ENCODE assay signal across 1 cellular context in the genomic region with DNA sequence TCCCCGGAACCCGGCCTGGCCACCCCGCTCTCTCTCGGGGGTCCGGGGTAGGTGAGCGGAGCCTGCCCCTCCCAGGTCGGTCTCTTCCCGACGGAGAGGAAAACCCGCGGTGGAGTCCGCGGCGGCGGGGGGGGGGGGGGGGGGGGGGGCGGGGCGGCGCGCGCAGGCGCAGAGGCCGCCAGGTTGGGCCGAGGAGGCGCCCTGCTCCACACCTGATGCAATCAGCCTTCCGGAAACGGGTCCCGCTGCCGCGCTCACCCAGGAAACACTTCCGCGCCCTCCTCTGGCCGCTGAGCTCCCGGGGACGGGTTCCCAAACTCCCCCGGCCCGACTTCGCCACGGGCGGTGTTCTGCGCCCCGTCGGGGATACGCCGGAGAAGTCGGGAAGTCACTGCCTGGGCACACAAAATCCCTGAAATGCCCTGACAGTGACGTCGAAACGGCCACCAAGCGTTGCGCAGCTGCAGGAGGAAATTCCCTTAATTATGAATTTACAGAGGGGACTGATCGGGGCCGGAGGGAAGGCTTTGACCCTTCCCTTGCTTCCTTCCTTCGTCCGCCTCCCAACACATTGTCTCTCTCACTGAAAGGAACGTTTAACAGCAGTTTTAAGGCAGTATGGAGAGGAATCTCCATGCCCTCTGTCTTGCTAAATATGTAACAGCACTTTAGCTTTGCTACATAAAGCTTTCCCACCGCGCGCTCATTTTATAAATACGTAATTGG.
TF ChIP-seq lines count a peak whose summit lies in the region.

No MANE protein-coding gene starts in this region.

TF ChIP-seq in HEK293, 187 proteins besides CTCF, POLR2A, EP300 and RAD21 (continued from another document and continues in another):
- peak; percentile 94 for TF ChIP-seq ZNF561 (tag by site-specific recombination; IDR thresholded peaks at IDR 0.05; ENCODE audit: borderline replicate concordance)
- peak; percentile 77 for TF ChIP-seq ZNF2 (tag by site-specific recombination; IDR thresholded peaks at IDR 0.05)
- TF ChIP-seq, protein P1, sequence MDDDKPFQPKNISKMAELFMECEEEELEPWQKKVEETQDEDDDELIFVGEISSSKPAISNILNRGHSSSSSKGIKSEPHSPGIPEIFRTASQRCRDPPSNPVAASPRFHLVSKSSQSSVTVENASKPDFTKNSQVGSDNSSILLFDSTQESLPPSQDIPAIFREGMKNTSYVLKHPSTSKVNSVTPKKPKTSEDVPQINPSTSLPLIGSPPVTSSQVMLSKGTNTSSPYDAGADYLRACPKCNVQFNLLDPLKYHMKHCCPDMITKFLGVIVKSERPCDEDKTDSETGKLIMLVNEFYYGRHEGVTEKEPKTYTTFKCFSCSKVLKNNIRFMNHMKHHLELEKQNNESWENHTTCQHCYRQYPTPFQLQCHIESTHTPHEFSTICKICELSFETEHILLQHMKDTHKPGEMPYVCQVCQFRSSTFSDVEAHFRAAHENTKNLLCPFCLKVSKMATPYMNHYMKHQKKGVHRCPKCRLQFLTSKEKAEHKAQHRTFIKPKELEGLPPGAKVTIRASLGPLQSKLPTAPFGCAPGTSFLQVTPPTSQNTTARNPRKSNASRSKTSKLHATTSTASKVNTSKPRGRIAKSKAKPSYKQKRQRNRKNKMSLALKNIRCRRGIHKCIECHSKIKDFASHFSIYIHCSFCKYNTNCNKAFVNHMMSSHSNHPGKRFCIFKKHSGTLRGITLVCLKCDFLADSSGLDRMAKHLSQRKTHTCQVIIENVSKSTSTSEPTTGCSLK (tag by site-specific recombination; IDR thresholded peaks at IDR 0.05): no peak
- 0 out of 2 replicates have a peak, but pooled peaks have one; percentile 37 for TF ChIP-seq KLF16 (tag by site-specific recombination; IDR thresholded peaks at IDR 0.05)
- TF ChIP-seq, protein P2, sequence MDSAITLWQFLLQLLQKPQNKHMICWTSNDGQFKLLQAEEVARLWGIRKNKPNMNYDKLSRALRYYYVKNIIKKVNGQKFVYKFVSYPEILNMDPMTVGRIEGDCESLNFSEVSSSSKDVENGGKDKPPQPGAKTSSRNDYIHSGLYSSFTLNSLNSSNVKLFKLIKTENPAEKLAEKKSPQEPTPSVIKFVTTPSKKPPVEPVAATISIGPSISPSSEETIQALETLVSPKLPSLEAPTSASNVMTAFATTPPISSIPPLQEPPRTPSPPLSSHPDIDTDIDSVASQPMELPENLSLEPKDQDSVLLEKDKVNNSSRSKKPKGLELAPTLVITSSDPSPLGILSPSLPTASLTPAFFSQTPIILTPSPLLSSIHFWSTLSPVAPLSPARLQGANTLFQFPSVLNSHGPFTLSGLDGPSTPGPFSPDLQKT (IDR thresholded peaks at IDR 0.05; ENCODE audit: borderline replicate concordance, low read depth, low read length): no peak
- TF ChIP-seq, protein P3, sequence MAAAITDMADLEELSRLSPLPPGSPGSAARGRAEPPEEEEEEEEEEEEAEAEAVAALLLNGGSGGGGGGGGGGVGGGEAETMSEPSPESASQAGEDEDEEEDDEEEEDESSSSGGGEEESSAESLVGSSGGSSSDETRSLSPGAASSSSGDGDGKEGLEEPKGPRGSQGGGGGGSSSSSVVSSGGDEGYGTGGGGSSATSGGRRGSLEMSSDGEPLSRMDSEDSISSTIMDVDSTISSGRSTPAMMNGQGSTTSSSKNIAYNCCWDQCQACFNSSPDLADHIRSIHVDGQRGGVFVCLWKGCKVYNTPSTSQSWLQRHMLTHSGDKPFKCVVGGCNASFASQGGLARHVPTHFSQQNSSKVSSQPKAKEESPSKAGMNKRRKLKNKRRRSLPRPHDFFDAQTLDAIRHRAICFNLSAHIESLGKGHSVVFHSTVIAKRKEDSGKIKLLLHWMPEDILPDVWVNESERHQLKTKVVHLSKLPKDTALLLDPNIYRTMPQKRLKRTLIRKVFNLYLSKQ (tag by site-specific recombination; IDR thresholded peaks at IDR 0.05; ENCODE audit: borderline replicate concordance): no peak
- TF ChIP-seq SETDB1 (IDR thresholded peaks at IDR 0.05; ENCODE audit: insufficient read length, low read length): no peak
- TF ChIP-seq ZBTB21 (tag by site-specific recombination; IDR thresholded peaks at IDR 0.05): 0 out of 2 replicates have a peak, but pooled peaks have one; percentile 31
- TF ChIP-seq ZNF350 (tag by site-specific recombination; IDR thresholded peaks at IDR 0.05): no peak
- TF ChIP-seq, protein P4, sequence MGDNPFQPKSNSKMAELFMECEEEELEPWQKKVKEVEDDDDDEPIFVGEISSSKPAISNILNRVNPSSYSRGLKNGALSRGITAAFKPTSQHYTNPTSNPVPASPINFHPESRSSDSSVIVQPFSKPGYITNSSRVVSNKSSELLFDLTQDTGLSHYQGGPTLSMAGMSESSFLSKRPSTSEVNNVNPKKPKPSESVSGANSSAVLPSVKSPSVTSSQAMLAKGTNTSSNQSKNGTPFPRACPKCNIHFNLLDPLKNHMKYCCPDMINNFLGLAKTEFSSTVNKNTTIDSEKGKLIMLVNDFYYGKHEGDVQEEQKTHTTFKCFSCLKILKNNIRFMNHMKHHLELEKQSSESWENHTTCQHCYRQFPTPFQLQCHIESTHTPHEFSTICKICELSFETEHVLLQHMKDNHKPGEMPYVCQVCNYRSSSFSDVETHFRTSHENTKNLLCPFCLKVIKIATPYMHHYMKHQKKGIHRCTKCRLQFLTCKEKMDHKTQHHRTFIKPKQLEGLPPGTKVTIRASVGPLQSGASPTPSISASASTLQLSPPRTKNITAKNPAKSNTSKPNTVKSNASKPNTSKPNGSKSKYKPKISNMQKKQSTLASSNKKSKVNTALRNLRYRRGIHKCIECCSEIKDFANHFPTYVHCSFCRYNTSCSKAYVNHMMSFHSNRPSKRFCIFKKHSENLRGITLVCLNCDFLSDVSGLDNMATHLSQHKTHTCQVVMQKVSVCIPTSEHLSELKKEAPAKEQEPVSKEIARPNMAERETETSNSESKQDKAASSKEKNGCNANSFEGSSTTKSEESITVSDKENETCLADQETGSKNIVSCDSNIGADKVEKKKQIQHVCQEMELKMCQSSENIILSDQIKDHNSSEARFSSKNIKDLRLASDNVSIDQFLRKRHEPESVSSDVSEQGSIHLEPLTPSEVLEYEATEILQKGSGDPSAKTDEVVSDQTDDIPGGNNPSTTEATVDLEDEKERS (tag by site-specific recombination; IDR thresholded peaks at IDR 0.05): no peak
- TF ChIP-seq ZBTB1 (tag by site-specific recombination; IDR thresholded peaks at IDR 0.05): no peak
- TF ChIP-seq SP2 (tag by site-specific recombination; IDR thresholded peaks at IDR 0.05): peak; percentile 41; the same call in 1 of the 2 replicates
- peak; percentile 77 for TF ChIP-seq ZNF600 (tag by site-specific recombination; IDR thresholded peaks at IDR 0.05)
- peak; percentile 74 for TF ChIP-seq ZNF518A (tag by site-specific recombination; conservative IDR thresholded peaks at IDR 0.05; ENCODE audit: low read depth)
- no peak for TF ChIP-seq KLF9 (tag by site-specific recombination; IDR thresholded peaks at IDR 0.05; ENCODE audit: low read depth)
- peak; percentile 68 for TF ChIP-seq ZBTB48 (tag by site-specific recombination; IDR thresholded peaks at IDR 0.05)
- TF ChIP-seq ZNF654 (tag by site-specific recombination; IDR thresholded peaks at IDR 0.05; ENCODE audit: low read depth): no peak
- peak; percentile 72 for TF ChIP-seq ZNF335 (tag by site-specific recombination; conservative IDR thresholded peaks at IDR 0.05)
- TF ChIP-seq ZNF843 (tag by site-specific recombination; IDR thresholded peaks at IDR 0.05): no peak
- TF ChIP-seq ZNF510 (tag by site-specific recombination; IDR thresholded peaks at IDR 0.05; ENCODE audit: insufficient replicate concordance): no peak
- TF ChIP-seq, protein P5, sequence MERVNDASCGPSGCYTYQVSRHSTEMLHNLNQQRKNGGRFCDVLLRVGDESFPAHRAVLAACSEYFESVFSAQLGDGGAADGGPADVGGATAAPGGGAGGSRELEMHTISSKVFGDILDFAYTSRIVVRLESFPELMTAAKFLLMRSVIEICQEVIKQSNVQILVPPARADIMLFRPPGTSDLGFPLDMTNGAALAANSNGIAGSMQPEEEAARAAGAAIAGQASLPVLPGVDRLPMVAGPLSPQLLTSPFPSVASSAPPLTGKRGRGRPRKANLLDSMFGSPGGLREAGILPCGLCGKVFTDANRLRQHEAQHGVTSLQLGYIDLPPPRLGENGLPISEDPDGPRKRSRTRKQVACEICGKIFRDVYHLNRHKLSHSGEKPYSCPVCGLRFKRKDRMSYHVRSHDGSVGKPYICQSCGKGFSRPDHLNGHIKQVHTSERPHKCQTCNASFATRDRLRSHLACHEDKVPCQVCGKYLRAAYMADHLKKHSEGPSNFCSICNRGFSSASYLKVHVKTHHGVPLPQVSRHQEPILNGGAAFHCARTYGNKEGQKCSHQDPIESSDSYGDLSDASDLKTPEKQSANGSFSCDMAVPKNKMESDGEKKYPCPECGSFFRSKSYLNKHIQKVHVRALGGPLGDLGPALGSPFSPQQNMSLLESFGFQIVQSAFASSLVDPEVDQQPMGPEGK (tag by site-specific recombination; IDR thresholded peaks at IDR 0.05): peak; percentile 82
- TF ChIP-seq, protein P6, sequence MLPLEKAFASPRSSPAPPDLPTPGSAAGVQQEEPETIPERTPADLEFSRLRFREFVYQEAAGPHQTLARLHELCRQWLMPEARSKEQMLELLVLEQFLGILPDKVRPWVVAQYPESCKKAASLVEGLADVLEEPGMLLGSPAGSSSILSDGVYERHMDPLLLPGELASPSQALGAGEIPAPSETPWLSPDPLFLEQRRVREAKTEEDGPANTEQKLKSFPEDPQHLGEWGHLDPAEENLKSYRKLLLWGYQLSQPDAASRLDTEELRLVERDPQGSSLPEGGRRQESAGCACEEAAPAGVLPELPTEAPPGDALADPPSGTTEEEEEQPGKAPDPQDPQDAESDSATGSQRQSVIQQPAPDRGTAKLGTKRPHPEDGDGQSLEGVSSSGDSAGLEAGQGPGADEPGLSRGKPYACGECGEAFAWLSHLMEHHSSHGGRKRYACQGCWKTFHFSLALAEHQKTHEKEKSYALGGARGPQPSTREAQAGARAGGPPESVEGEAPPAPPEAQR (tag by site-specific recombination; IDR thresholded peaks at IDR 0.05): no peak
- no peak for TF ChIP-seq ZNF266 (tag by site-specific recombination; IDR thresholded peaks at IDR 0.05; ENCODE audit: low read depth)
- TF ChIP-seq, protein P7, sequence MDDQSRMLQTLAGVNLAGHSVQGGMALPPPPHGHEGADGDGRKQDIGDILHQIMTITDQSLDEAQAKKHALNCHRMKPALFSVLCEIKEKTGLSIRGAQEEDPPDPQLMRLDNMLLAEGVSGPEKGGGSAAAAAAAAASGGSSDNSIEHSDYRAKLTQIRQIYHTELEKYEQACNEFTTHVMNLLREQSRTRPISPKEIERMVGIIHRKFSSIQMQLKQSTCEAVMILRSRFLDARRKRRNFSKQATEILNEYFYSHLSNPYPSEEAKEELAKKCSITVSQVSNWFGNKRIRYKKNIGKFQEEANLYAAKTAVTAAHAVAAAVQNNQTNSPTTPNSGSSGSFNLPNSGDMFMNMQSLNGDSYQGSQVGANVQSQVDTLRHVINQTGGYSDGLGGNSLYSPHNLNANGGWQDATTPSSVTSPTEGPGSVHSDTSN (CRISPR knock-in tag; IDR thresholded peaks at IDR 0.05): no peak
- TF ChIP-seq ZFP41 (tag by site-specific recombination; IDR thresholded peaks at IDR 0.05; ENCODE audit: borderline replicate concordance): no peak
- no peak for TF ChIP-seq ZFP3 (tag by site-specific recombination; IDR thresholded peaks at IDR 0.05; ENCODE audit: low read depth)
- no peak; the same call in 1 of the 2 replicates for TF ChIP-seq ZNF623 (tag by site-specific recombination; IDR thresholded peaks at IDR 0.05)
- 0 out of 2 replicates have a peak, but pooled peaks have one; percentile 22 for TF ChIP-seq PRDM10 (tag by site-specific recombination; IDR thresholded peaks at IDR 0.05)
